In genomic region chr6:15736023-15736696, GRCh38 we compare ENCODE assay signal across 1 cellular context.
TF ChIP-seq lines count a peak whose summit lies in the region.

No MANE protein-coding gene starts in this region.

TF ChIP-seq in K562, 482 proteins besides CTCF, POLR2A, EP300 and RAD21 (continued from another document):
- peak; percentile 20 for TF ChIP-seq E2F8 (IDR thresholded peaks at IDR 0.05; ENCODE audit: low read depth, partially characterized antibody)
- TF ChIP-seq HMBOX1 (IDR thresholded peaks at IDR 0.05), result peak; percentile 1; the same call in 1 of the 2 replicates
